Comparison of ENCODE assay signal across 1 cellular context in genomic region chr17:77418609-77419008, GRCh38.
TF ChIP-seq lines count a peak whose summit lies in the region.

No MANE protein-coding gene starts in this region.

TF ChIP-seq in H1, 55 proteins besides CTCF, POLR2A, EP300 and RAD21:
- no peak for TF ChIP-seq TBP (IDR thresholded peaks at IDR 0.05; ENCODE audit: low read depth, low read length)
- TF ChIP-seq, protein P1, sequence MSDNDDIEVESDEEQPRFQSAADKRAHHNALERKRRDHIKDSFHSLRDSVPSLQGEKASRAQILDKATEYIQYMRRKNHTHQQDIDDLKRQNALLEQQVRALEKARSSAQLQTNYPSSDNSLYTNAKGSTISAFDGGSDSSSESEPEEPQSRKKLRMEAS (IDR thresholded peaks at IDR 0.05) = no peak
- no peak for TF ChIP-seq SRF (IDR thresholded peaks at IDR 0.05; ENCODE audit: low read depth, low read length)
- no peak for TF ChIP-seq TAF1 (IDR thresholded peaks at IDR 0.05; ENCODE audit: low read depth, low read length)
- no peak for TF ChIP-seq SIN3A (conservative IDR thresholded peaks at IDR 0.05 in 1 of 2, IDR thresholded peaks at IDR 0.05 in 1 of 2; ENCODE audit: low read depth in 1 of 2, low read length in 2 of 2)
- TF ChIP-seq CBX8 (IDR thresholded peaks at IDR 0.05; ENCODE audit: borderline replicate concordance, low read depth, low read length) = no peak
- TF ChIP-seq YY1 (IDR thresholded peaks at IDR 0.05; ENCODE audit: low read depth, low read length) = no peak
- no peak for TF ChIP-seq ATF3 (IDR thresholded peaks at IDR 0.05; ENCODE audit: insufficient read depth, low read depth, low read length)
- no peak for TF ChIP-seq HDAC6 (IDR thresholded peaks at IDR 0.05; ENCODE audit: low read depth, low read length)
- TF ChIP-seq POU5F1 (IDR thresholded peaks at IDR 0.05; ENCODE audit: low read depth, low read length) = no peak
- TF ChIP-seq, protein P2, sequence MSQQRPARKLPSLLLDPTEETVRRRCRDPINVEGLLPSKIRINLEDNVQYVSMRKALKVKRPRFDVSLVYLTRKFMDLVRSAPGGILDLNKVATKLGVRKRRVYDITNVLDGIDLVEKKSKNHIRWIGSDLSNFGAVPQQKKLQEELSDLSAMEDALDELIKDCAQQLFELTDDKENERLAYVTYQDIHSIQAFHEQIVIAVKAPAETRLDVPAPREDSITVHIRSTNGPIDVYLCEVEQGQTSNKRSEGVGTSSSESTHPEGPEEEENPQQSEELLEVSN (IDR thresholded peaks at IDR 0.05) = no peak
- no peak for TF ChIP-seq HDAC2 (IDR thresholded peaks at IDR 0.05; ENCODE audit: borderline replicate concordance in 1 of 2, low read depth in 2 of 2, low read length in 2 of 2)
- TF ChIP-seq BCL11A (IDR thresholded peaks at IDR 0.05; ENCODE audit: low read depth in 2 of 2, low read length in 2 of 2) = no peak
